In the genomic region with DNA sequence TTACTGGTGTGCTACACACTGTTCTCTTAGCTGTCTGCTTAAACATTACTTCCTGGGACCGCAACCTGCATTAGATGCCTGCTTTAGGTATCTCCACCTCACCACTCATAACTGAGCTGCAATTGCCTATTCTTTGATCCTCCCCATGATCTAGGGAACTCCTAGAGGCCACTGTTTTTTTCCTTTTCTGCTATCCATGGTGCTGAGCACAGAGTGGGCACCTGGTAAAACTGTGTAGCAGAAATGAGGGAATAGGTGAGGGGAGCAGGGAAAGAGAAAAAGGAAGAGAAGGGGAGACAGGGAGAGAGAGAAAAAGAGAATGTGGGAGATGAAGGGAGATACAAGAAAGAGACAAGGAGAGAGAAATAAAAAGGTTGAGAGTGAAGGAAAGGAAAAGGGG, we compare ENCODE assay signal across 1 cellular context.
TF ChIP-seq lines count a peak whose summit lies in the region.

No MANE protein-coding gene starts in this region.

TF ChIP-seq in GM12878, 131 proteins besides CTCF, POLR2A, EP300 and RAD21 (continued from another document):
- TF ChIP-seq, protein P1, sequence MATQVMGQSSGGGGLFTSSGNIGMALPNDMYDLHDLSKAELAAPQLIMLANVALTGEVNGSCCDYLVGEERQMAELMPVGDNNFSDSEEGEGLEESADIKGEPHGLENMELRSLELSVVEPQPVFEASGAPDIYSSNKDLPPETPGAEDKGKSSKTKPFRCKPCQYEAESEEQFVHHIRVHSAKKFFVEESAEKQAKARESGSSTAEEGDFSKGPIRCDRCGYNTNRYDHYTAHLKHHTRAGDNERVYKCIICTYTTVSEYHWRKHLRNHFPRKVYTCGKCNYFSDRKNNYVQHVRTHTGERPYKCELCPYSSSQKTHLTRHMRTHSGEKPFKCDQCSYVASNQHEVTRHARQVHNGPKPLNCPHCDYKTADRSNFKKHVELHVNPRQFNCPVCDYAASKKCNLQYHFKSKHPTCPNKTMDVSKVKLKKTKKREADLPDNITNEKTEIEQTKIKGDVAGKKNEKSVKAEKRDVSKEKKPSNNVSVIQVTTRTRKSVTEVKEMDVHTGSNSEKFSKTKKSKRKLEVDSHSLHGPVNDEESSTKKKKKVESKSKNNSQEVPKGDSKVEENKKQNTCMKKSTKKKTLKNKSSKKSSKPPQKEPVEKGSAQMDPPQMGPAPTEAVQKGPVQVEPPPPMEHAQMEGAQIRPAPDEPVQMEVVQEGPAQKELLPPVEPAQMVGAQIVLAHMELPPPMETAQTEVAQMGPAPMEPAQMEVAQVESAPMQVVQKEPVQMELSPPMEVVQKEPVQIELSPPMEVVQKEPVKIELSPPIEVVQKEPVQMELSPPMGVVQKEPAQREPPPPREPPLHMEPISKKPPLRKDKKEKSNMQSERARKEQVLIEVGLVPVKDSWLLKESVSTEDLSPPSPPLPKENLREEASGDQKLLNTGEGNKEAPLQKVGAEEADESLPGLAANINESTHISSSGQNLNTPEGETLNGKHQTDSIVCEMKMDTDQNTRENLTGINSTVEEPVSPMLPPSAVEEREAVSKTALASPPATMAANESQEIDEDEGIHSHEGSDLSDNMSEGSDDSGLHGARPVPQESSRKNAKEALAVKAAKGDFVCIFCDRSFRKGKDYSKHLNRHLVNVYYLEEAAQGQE (IDR thresholded peaks at IDR 0.05; ENCODE audit: low read depth, low read length): peak; percentile 75
